8 cellular contexts compared by ENCODE assay signal in the genomic region with DNA sequence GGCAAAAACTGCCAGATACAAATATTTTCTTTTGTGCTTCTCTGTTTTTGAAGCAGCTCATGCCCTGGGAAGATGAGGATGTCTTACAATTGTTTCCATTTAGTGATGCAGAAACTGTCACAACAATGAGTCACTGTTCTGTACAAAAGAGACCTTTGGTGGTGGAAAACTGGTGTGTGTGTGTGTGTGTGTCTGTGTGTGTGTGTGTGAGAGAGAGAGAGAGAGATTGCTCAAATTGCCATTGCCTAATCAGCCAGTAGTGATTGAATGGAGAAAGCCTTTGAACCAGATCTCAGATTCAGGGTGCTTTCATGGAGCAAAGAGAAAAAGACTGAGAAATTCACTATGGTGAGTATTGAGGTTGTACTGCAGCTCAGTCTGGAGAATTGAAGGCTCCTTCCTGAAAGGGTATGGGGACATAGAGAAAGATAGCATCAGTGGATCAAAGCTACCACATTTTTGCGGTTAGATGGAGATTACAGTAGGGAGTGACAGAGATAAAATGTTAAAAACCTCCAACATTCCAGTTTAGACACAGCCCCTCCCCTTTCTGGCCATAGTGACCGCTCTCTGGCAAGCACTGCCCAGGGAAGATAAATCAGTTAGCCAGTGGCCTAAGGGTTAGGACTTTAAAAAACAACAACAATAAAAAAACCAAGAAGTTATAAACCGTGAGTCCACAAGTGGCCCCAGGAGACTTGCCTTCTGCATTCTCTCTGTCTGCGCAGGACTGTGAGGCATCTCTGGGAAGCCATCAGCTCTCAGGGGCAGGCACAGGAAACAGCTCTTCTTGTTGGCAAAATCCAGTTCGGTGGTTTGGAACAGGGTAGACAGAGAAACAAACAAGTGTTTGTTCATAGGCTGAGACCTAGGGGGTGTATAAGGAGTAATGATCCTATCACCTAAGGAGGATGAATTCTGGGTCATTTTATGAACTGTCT.
DNase-seq lines count a peak whose midpoint lies in the region; ATAC-seq, FAIRE-seq and TF ChIP-seq lines count a peak whose summit lies in the region.

No MANE protein-coding gene starts in this region.

- peak overlapping the region; percentile 13 for H2AFZ ChIP-seq in astrocyte (ENCODE audit: low read depth, low read length)

- H3K36me3 ChIP-seq in HUES48 (ENCODE audit: control insufficient read depth, insufficient read depth, low read length) (no peaks in the 10 kb centered on the region), astrocyte (ENCODE audit: insufficient read depth, low read length) (no peaks in the 10 kb centered on the region), kidney epithelial cell (ENCODE audit: control insufficient read depth, insufficient read depth, low read length) (no peaks in the 10 kb centered on the region), H7 (replicated peaks; ENCODE audit: control insufficient read depth, insufficient read depth, low read length) (no peaks in the 10 kb centered on the region)

- peak; percentile 93 for DNase-seq in astrocyte (ENCODE audit: low read depth)
- DNase-seq in kidney epithelial cell (ENCODE audit: low read depth), result peak; percentile 65
- DNase-seq in superior temporal gyrus (ENCODE audit: extremely low spot score), result peak; percentile 89
- no peak for DNase-seq in H7
- DNase-seq in NK-92 treated with Interleukin-12 subunit alpha and Interleukin-12 subunit beta, amount 100 ng/mL, for 24 hours (lab: John Stamatoyannopoulos, UW), result no peak

- peaks cover 21% of the 10 kb centered on the region for H3K4me1 Mint-ChIP-seq in astrocyte (ENCODE audit: low read depth, unreplicated experiment)

- H3K4me3 ChIP-seq in HUES48 (ENCODE audit: low read depth, low read length) (no peak overlapping the region), astrocyte (ENCODE audit: insufficient read depth, low read depth, low read length) (no peak overlapping the region), kidney epithelial cell (ENCODE audit: low read depth, low read length) (no peak overlapping the region), H7 (ENCODE audit: insufficient read depth, low read depth, low read length) (no peak overlapping the region)

- peaks cover 14% of the 10 kb centered on the region for H3K9me3 Mint-ChIP-seq in astrocyte (ENCODE audit: unreplicated experiment)

- FAIRE-seq in astrocyte (lab: Jason Lieb, UNC), result peak; percentile 56

- H3K27me3 ChIP-seq in HUES48 (ENCODE audit: control insufficient read depth, insufficient read depth, low read length) (no peaks in the 10 kb centered on the region), astrocyte (ENCODE audit: insufficient read depth, low read length) (no peaks in the 10 kb centered on the region), kidney epithelial cell (ENCODE audit: control insufficient read depth, insufficient read depth, low read length) (no peaks in the 10 kb centered on the region), H7 (ENCODE audit: control insufficient read depth, insufficient read depth, low read length) (no peaks in the 10 kb centered on the region; the same call in 1 of the 2 replicates)

- H3K9ac ChIP-seq in HUES48 (ENCODE audit: low read depth, low read length) (no peak overlapping the region), astrocyte (ENCODE audit: low read length) (peak overlapping the region; percentile 34)

- H3K4me1 ChIP-seq in HUES48 (ENCODE audit: control insufficient read depth, insufficient read depth, low read length), result no peaks in the 10 kb centered on the region
- peaks cover 16% of the 10 kb centered on the region for H3K4me1 ChIP-seq in astrocyte (ENCODE audit: insufficient read depth, low read length)

- peak overlapping the region; percentile 11 for H3K27ac ChIP-seq in HUES48 (ENCODE audit: low read depth, low read length)
- peak overlapping the region; percentile 52 for H3K27ac ChIP-seq in astrocyte (ENCODE audit: low read depth, low read length)

- peak overlapping the region; percentile 97 for H3K27ac Mint-ChIP-seq in astrocyte (ENCODE audit: unreplicated experiment)

- TF ChIP-seq CTCF in astrocyte (IDR thresholded peaks at IDR 0.05; ENCODE audit: insufficient read depth, low read depth, low read length), result no peak
- no peak for TF ChIP-seq CTCF in kidney epithelial cell (IDR thresholded peaks at IDR 0.05; ENCODE audit: insufficient read depth, low read length, poor library complexity, severe bottlenecking)

- H3K27me3 Mint-ChIP-seq in astrocyte (ENCODE audit: low read depth, unreplicated experiment), result no peaks in the 10 kb centered on the region

- ATAC-seq in HG03159 (IDR thresholded peaks at IDR 0.05; ENCODE audit: unreplicated experiment) (no peak), HG03432 (IDR thresholded peaks at IDR 0.05; ENCODE audit: unreplicated experiment) (no peak)

- no peaks in the 10 kb centered on the region for H3K79me2 ChIP-seq in astrocyte (ENCODE audit: insufficient read depth, low read length)

- H3K36me3 Mint-ChIP-seq in astrocyte (ENCODE audit: low read depth, unreplicated experiment), result peaks cover 2% of the 10 kb centered on the region

- no peak overlapping the region for H3K4me3 Mint-ChIP-seq in astrocyte (ENCODE audit: unreplicated experiment)

- H3K9me3 ChIP-seq in HUES48 (ENCODE audit: control insufficient read depth, insufficient read depth, low read length) (no peaks in the 10 kb centered on the region), astrocyte (ENCODE audit: insufficient read depth, low read depth, low read length) (no peaks in the 10 kb centered on the region)

- peak overlapping the region; percentile 56 for H3K4me2 ChIP-seq in astrocyte (ENCODE audit: low read length)

- H4K20me1 ChIP-seq in astrocyte (ENCODE audit: insufficient read depth, low read length), result no peaks in the 10 kb centered on the region

Comparison
In these comparisons a context has a peak if more than half of its experiments do, and no peak if none do; other contexts are left out.
1. DNase-seq: peak in astrocyte (single experiment), kidney epithelial cell (single experiment) and superior temporal gyrus (single experiment); none in H7 (single experiment) and NK-92 treated with Interleukin-12 subunit alpha and Interleukin-12 subunit beta, amount 100 ng/mL, for 24 hours (single experiment).